In genomic region chr5:103774736-103775135, GRCh38 we compare ENCODE assay signal across 22 cellular contexts.
DNase-seq lines count a peak whose midpoint lies in the region; ATAC-seq and FAIRE-seq lines count a peak whose summit lies in the region.
"Had no signal": no experiment of that assay in that cellular context is flagged by ENCODE, and none has a peak within 500 bp of the region (broad histone marks: within the 10 kb centered on the region; RNA-seq: fewer than 3 reads in every experiment).

No MANE protein-coding gene starts in this region.

- H3K36me3 Mint-ChIP-seq in activated CD4-positive, alpha-beta memory T cell treated with anti-CD3 and anti-CD28 coated beads, Interleukin-2, amount 10 ng/mL, durations not matched to agents 7 days and 5 days (ENCODE audit: low read depth) = no peaks in the 10 kb centered on the region
- H3K36me3 Mint-ChIP-seq: immature natural killer cell, memory B cell had no signal

- ATAC-seq in HG03097 (IDR thresholded peaks at IDR 0.05; ENCODE audit: low FRiP score, unreplicated experiment) = no peak

- DNase-seq in COLO829 (ENCODE audit: low spot score) = peak; percentile 2
- peak; percentile 47 for DNase-seq in HTR-8/SVneo (ENCODE audit: insufficient read length, low spot score)
- DNase-seq in dedifferentiated amniotic fluid mesenchymal stem cell (ENCODE audit: extremely low spot score) = peak; percentile 33
- peak; percentile 26 for DNase-seq in non-pigmented ciliary epithelial cell (ENCODE audit: low read depth)
- DNase-seq in activated CD4-positive, alpha-beta memory T cell treated with anti-CD3 and anti-CD28 coated beads, Interleukin-2, amount 10 ng/mL, durations not matched to agents 7 days and 5 days = no peak
- no peak for DNase-seq in NCI-H2227 treated with DMSO at 0.1 percent for 48 hours (lab: John Stamatoyannopoulos, UW)
- no peak for DNase-seq in globus pallidus (ENCODE audit: low spot score)
- DNase-seq: activated CD4-positive, alpha-beta T cell treated with anti-CD3 and anti-CD28 coated beads for 4 hours; activated CD8-positive, alpha-beta memory T cell treated with anti-CD3 and anti-CD28 coated beads, Interleukin-2, amount 50 U/mL, for 4 hours; activated naive CD4-positive, alpha-beta T cell; erythroblast; glutamatergic neuron; GM23248; immature natural killer cell; NCI-H2171; Peyer's patch; stomach had no signal

- no peaks in the 10 kb centered on the region for H3K27me3 Mint-ChIP-seq in activated CD4-positive, alpha-beta memory T cell treated with anti-CD3 and anti-CD28 coated beads, Interleukin-2, amount 10 ng/mL, durations not matched to agents 7 days and 5 days
- H3K27me3 Mint-ChIP-seq: dendritic cell treated with granulocyte-macrophage colony-stimulating factor and Interleukin-4, amounts not matched to agents 40 ng/mL and 50 ng/mL, for 4 days; memory B cell had no signal

- peaks cover 7% of the 10 kb centered on the region for H3K9me3 Mint-ChIP-seq in activated CD4-positive, alpha-beta memory T cell treated with anti-CD3 and anti-CD28 coated beads, Interleukin-2, amount 10 ng/mL, durations not matched to agents 7 days and 5 days

- H3K4me3 Mint-ChIP-seq in activated CD4-positive, alpha-beta memory T cell treated with anti-CD3 and anti-CD28 coated beads, Interleukin-2, amount 10 ng/mL, durations not matched to agents 7 days and 5 days = no peak overlapping the region
- H3K4me3 Mint-ChIP-seq: dendritic cell treated with granulocyte-macrophage colony-stimulating factor and Interleukin-4, amounts not matched to agents 40 ng/mL and 50 ng/mL, for 4 days; immature natural killer cell; memory B cell; neural progenitor cell had no signal

- POLR2A ChIA-PET in activated CD4-positive, alpha-beta memory T cell treated with anti-CD3 and anti-CD28 coated beads, Interleukin-2, amount 10 ng/mL, durations not matched to agents 7 days and 5 days (lab: Charles Lee) = no interaction called here

- H3K27ac Mint-ChIP-seq in activated CD4-positive, alpha-beta memory T cell treated with anti-CD3 and anti-CD28 coated beads, Interleukin-2, amount 10 ng/mL, durations not matched to agents 7 days and 5 days = no peak overlapping the region
- H3K27ac Mint-ChIP-seq: dendritic cell treated with granulocyte-macrophage colony-stimulating factor and Interleukin-4, amounts not matched to agents 40 ng/mL and 50 ng/mL, for 4 days; immature natural killer cell; memory B cell; neural progenitor cell had no signal

- CTCF ChIA-PET in activated CD4-positive, alpha-beta memory T cell treated with anti-CD3 and anti-CD28 coated beads, Interleukin-2, amount 10 ng/mL, durations not matched to agents 7 days and 5 days (lab: Charles Lee) = no interaction called here

- FAIRE-seq in HTR-8/SVneo (lab: Jason Lieb, UNC) = no peak
- FAIRE-seq: urothelium cell line had no signal

- H3K4me1 Mint-ChIP-seq in activated CD4-positive, alpha-beta memory T cell treated with anti-CD3 and anti-CD28 coated beads, Interleukin-2, amount 10 ng/mL, durations not matched to agents 7 days and 5 days = no peaks in the 10 kb centered on the region
- H3K4me1 Mint-ChIP-seq: immature natural killer cell, memory B cell, neural progenitor cell had no signal

Comparison
In these comparisons a context has a peak if more than half of its experiments do, and no peak if none do; other contexts are left out.
1. DNase-seq: peak in COLO829 (single experiment), HTR-8/SVneo (single experiment), dedifferentiated amniotic fluid mesenchymal stem cell (single experiment) and non-pigmented ciliary epithelial cell (single experiment); none in activated CD4-positive, alpha-beta memory T cell treated with anti-CD3 and anti-CD28 coated beads, Interleukin-2, amount 10 ng/mL, durations not matched to agents 7 days and 5 days (single experiment), NCI-H2227 treated with DMSO at 0.1 percent for 48 hours (single experiment) and globus pallidus (single experiment).